In the genomic region with DNA sequence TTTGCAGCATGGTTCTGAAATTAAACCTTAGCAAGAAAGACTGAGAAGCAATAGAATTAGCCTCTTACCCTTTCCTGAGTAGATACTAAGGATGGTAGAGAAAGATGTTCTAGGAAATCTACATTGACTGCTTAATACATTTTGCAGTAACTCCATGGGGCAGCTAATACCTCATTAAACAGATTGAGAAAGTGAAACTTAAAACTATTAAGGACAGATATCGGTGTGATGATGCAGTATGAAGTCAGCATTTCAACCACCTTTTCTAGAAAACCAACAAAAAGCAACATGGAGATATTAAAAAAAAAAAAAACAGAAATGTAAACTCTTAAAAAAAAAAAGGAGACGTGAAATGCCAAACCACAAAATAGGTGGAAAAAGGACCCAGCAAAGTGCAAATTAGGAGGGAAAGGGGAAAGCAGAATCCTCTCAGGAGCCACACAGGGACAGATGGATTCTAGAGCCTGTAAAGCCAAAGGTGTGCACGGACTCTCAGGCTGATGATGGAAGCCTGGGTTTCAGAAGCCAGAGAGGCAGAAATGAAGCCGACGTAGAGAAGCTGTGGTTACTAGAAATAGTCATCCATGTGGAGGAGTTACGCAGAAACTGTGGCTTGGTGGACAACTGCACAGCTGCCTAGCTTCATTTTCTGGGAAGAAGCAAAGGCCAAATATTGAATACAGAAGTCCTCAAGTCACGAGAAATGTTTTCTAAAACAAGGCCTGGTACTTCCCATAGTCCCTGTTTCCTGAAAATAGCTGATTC, we compare ENCODE assay signal across 27 cellular contexts. TPM values are rescaled to one million over a fixed set of nuclear protein-coding genes. Genes with fewer than 3 reads are reported as not detected.
DNase-seq lines count a peak whose midpoint lies in the region; ATAC-seq and TF ChIP-seq lines count a peak whose summit lies in the region.
"Had no signal": no experiment of that assay in that cellular context is flagged by ENCODE, and none has a peak within 500 bp of the region (broad histone marks: within the 10 kb centered on the region; RNA-seq: fewer than 3 reads in every experiment).

No MANE protein-coding gene starts in this region.

- ATAC-seq in activated T-cell treated with anti-CD3 and anti-CD28 coated beads, Interleukin-2, amount 50 U/mL, for 4 hours, result no peak
- peak; percentile 40 for ATAC-seq in effector memory CD8-positive, alpha-beta T cell (replicated peaks)
- ATAC-seq in upper lobe of right lung (no peak), Right ventricle myocardium inferior (no peak)
- ATAC-seq: lower lobe of right lung, Panc1, right cardiac atrium had no signal

- H3K4me1 ChIP-seq in upper lobe of right lung, result no peaks in the 10 kb centered on the region
- H3K4me1 ChIP-seq: lower lobe of right lung, SJSA1, uterus had no signal

- H3K4me3 Mint-ChIP-seq in activated T-cell treated with anti-CD3 and anti-CD28 coated beads, Interleukin-2, amount 50 U/mL, for 4 hours, result peak overlapping the region; percentile 61
- H3K4me3 Mint-ChIP-seq in effector memory CD8-positive, alpha-beta T cell, result peak overlapping the region; percentile 61 to 83
- H3K4me3 Mint-ChIP-seq: B cell had no signal

- intact Hi-C loops in upper lobe of right lung (cut with DNase I), result no loop called here
- intact Hi-C loops in Right ventricle myocardium inferior (cut with DNase I), result no loop called here

- no peak for DNase-seq in activated T-cell treated with anti-CD3 and anti-CD28 coated beads, Interleukin-2, amount 50 U/mL, for 4 hours
- no peak for DNase-seq in activated T-cell treated with anti-CD3 and anti-CD28 coated beads, Interleukin-2, amount 50 U/mL, for 1 hour
- DNase-seq in MV-4-11 (lab: John Stamatoyannopoulos, UW) (peak; percentile 71), upper lobe of right lung (no peak), Right ventricle myocardium inferior (ENCODE audit: missing footprints) (no peak), NCI-H510A (lab: John Stamatoyannopoulos, UW) (no peak), NCI-H1436 (lab: John Stamatoyannopoulos, UW) (no peak)
- DNase-seq in effector memory CD8-positive, alpha-beta T cell, result no peak
- DNase-seq: activated CD4-positive, alpha-beta T cell treated with anti-CD3 and anti-CD28 coated beads, Interleukin-2, amount 50 U/mL, for 4 hours; amygdala; dermis blood vessel endothelial cell; foreskin fibroblast; H7; hypothalamus; lower lobe of right lung; NCI-H1417; NCI-H526; ovary; right cardiac atrium; uterus had no signal

- no peaks in the 10 kb centered on the region for H3K9me3 Mint-ChIP-seq in activated T-cell treated with anti-CD3 and anti-CD28 coated beads, Interleukin-2, amount 50 U/mL, for 4 hours
- peaks cover 4 to 7% of the 10 kb centered on the region in 2 donors for H3K9me3 Mint-ChIP-seq in effector memory CD8-positive, alpha-beta T cell

- H3K36me3 Mint-ChIP-seq in activated T-cell treated with anti-CD3 and anti-CD28 coated beads, Interleukin-2, amount 50 U/mL, for 4 hours (ENCODE audit: insufficient read depth), result no peaks in the 10 kb centered on the region
- peaks cover 6% of the 10 kb centered on the region for H3K36me3 Mint-ChIP-seq in effector memory CD8-positive, alpha-beta T cell (ENCODE audit: insufficient read depth)

- H3K9me3 ChIP-seq in upper lobe of right lung, result no peaks in the 10 kb centered on the region
- H3K9me3 ChIP-seq: lower lobe of right lung, ovary, SJSA1, uterus had no signal

- H3K4me3 ChIP-seq in upper lobe of right lung, result no peak overlapping the region
- H3K4me3 ChIP-seq: cardiac muscle cell, lower lobe of right lung, ovary, SJSA1, uterus had no signal

- peak overlapping the region; percentile 87 to 95 for H3K27ac Mint-ChIP-seq in effector memory CD8-positive, alpha-beta T cell
- H3K27ac Mint-ChIP-seq: B cell had no signal

- H3K27me3 Mint-ChIP-seq in activated T-cell treated with anti-CD3 and anti-CD28 coated beads, Interleukin-2, amount 50 U/mL, for 4 hours (ENCODE audit: low read depth), result peaks cover 10% of the 10 kb centered on the region
- peaks cover 9 to 10% of the 10 kb centered on the region in 2 donors for H3K27me3 Mint-ChIP-seq in effector memory CD8-positive, alpha-beta T cell

- peak overlapping the region; percentile 3 for H3K27ac ChIP-seq in upper lobe of right lung
- H3K27ac ChIP-seq: cardiac muscle cell, lower lobe of right lung, ovary, SJSA1, uterus had no signal

- H3K4me1 Mint-ChIP-seq in activated T-cell treated with anti-CD3 and anti-CD28 coated beads, Interleukin-2, amount 50 U/mL, for 4 hours (ENCODE audit: low read depth), result no peaks in the 10 kb centered on the region
- peaks cover 3 to 10% of the 10 kb centered on the region in 2 donors for H3K4me1 Mint-ChIP-seq in effector memory CD8-positive, alpha-beta T cell (ENCODE audit: low read depth in 2 of 2)

- H3K27me3 ChIP-seq in upper lobe of right lung, result no peaks in the 10 kb centered on the region
- H3K27me3 ChIP-seq: cardiac muscle cell, ovary, SJSA1, uterus had no signal

- H3K36me3 ChIP-seq in upper lobe of right lung, result no peaks in the 10 kb centered on the region
- H3K36me3 ChIP-seq: cardiac muscle cell, lower lobe of right lung, ovary, SJSA1, uterus had no signal

- no peak for TF ChIP-seq CTCF in upper lobe of right lung (IDR thresholded peaks at IDR 0.05)

RNA-seq across cellular contexts. Expression of gene GPR141, which starts 38.1 kb away (rescaled TPM):
- under 1 TPM in 1 of 3 donors, not detected in 2; 0.30 TPM for total RNA-seq in activated T-cell treated with anti-CD3 and anti-CD28 coated beads, Interleukin-2, amount 50 U/mL, for 4 hours
- total RNA-seq in upper lobe of right lung, result 4.0 TPM
- 0.60 TPM for total RNA-seq in Right ventricle myocardium inferior
- total RNA-seq: A172; B cell; dermis blood vessel endothelial cell; H7; HT1080; SJSA1; T-helper 2 cell treated with Interferon-gamma antibody and Interleukin-4, amounts not matched to agents 100 ng/mL and 5 ng/mL, for 36 hours had no signal
